ENCODE assay signal across 1 cellular context in genomic region chr9:137321726-137322361, GRCh38.
TF ChIP-seq lines count a peak whose summit lies in the region.

No MANE protein-coding gene starts in this region.

TF ChIP-seq in HEK293, 187 proteins besides CTCF, POLR2A, EP300 and RAD21:
- TF ChIP-seq ZNF692 (tag by site-specific recombination; IDR thresholded peaks at IDR 0.05) = 0 out of 2 replicates have a peak, but pooled peaks have one; percentile 37
- TF ChIP-seq ZFP69B (tag by site-specific recombination; IDR thresholded peaks at IDR 0.05) = 0 out of 2 replicates have a peak, but pooled peaks have one; percentile 45
- TF ChIP-seq, protein P1, sequence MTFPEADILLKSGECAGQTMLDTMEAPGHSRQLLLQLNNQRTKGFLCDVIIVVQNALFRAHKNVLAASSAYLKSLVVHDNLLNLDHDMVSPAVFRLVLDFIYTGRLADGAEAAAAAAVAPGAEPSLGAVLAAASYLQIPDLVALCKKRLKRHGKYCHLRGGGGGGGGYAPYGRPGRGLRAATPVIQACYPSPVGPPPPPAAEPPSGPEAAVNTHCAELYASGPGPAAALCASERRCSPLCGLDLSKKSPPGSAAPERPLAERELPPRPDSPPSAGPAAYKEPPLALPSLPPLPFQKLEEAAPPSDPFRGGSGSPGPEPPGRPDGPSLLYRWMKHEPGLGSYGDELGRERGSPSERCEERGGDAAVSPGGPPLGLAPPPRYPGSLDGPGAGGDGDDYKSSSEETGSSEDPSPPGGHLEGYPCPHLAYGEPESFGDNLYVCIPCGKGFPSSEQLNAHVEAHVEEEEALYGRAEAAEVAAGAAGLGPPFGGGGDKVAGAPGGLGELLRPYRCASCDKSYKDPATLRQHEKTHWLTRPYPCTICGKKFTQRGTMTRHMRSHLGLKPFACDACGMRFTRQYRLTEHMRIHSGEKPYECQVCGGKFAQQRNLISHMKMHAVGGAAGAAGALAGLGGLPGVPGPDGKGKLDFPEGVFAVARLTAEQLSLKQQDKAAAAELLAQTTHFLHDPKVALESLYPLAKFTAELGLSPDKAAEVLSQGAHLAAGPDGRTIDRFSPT (tag by site-specific recombination; IDR thresholded peaks at IDR 0.05) = 0 out of 2 replicates have a peak, but pooled peaks have one; percentile 27
- no peak for TF ChIP-seq REPIN1 (tag by site-specific recombination; IDR thresholded peaks at IDR 0.05; ENCODE audit: low read depth)
